ENCODE assay signal across 1 cellular context in the genomic region with DNA sequence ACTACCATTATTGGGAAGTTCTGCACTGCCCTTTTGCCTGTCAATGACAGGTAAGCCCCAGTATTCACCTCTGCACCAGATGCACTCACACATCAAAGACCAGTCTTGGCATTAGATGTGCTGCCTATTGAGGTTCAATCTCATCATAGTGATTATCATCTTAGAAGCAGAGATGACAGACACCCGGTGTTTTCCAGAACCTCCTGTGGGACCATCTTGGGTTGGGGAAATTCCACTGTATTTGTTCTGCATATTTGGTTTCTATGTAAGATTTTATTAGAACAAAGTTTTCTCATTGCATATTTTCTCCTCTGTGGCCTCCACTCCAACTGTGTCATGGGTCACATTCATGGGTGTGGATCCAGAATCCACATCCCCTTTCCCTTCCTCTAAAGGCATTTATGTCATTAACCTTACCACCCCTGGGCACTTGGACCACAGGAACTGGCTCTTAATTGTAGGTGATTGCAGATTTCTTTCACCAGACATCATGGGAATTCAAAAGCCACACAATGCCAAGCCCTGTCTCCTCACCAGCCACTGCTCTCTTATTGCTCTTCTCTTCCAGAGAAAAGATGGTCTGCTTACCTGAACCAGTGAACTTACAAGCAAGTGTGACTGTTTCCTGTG.
TF ChIP-seq lines count a peak whose summit lies in the region.

No MANE protein-coding gene starts in this region.

TF ChIP-seq in SK-N-SH, 30 proteins besides CTCF, POLR2A, EP300 and RAD21 (continued from another document):
- TF ChIP-seq, protein P1, sequence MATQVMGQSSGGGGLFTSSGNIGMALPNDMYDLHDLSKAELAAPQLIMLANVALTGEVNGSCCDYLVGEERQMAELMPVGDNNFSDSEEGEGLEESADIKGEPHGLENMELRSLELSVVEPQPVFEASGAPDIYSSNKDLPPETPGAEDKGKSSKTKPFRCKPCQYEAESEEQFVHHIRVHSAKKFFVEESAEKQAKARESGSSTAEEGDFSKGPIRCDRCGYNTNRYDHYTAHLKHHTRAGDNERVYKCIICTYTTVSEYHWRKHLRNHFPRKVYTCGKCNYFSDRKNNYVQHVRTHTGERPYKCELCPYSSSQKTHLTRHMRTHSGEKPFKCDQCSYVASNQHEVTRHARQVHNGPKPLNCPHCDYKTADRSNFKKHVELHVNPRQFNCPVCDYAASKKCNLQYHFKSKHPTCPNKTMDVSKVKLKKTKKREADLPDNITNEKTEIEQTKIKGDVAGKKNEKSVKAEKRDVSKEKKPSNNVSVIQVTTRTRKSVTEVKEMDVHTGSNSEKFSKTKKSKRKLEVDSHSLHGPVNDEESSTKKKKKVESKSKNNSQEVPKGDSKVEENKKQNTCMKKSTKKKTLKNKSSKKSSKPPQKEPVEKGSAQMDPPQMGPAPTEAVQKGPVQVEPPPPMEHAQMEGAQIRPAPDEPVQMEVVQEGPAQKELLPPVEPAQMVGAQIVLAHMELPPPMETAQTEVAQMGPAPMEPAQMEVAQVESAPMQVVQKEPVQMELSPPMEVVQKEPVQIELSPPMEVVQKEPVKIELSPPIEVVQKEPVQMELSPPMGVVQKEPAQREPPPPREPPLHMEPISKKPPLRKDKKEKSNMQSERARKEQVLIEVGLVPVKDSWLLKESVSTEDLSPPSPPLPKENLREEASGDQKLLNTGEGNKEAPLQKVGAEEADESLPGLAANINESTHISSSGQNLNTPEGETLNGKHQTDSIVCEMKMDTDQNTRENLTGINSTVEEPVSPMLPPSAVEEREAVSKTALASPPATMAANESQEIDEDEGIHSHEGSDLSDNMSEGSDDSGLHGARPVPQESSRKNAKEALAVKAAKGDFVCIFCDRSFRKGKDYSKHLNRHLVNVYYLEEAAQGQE (IDR thresholded peaks at IDR 0.05; ENCODE audit: low read depth, low read length): no peak
- TF ChIP-seq RFX5 (IDR thresholded peaks at IDR 0.05; ENCODE audit: low read length) (no peak), SMC3 (IDR thresholded peaks at IDR 0.05; ENCODE audit: low read depth, low read length) (no peak), FOXJ3 (CRISPR knock-in tag; IDR thresholded peaks at IDR 0.05) (no peak), CHD2 (IDR thresholded peaks at IDR 0.05; ENCODE audit: low read length, partially characterized antibody) (no peak), USF1 (IDR thresholded peaks at IDR 0.05; ENCODE audit: borderline replicate concordance, low read depth) (no peak), SIN3A (IDR thresholded peaks at IDR 0.05; ENCODE audit: borderline replicate concordance, low read depth, low read length) (no peak)
- TF ChIP-seq, protein P2, sequence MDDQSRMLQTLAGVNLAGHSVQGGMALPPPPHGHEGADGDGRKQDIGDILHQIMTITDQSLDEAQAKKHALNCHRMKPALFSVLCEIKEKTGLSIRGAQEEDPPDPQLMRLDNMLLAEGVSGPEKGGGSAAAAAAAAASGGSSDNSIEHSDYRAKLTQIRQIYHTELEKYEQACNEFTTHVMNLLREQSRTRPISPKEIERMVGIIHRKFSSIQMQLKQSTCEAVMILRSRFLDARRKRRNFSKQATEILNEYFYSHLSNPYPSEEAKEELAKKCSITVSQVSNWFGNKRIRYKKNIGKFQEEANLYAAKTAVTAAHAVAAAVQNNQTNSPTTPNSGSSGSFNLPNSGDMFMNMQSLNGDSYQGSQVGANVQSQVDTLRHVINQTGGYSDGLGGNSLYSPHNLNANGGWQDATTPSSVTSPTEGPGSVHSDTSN (IDR thresholded peaks at IDR 0.05): no peak
